Comparison of ENCODE assay signal across 30 cellular contexts in the genomic region with DNA sequence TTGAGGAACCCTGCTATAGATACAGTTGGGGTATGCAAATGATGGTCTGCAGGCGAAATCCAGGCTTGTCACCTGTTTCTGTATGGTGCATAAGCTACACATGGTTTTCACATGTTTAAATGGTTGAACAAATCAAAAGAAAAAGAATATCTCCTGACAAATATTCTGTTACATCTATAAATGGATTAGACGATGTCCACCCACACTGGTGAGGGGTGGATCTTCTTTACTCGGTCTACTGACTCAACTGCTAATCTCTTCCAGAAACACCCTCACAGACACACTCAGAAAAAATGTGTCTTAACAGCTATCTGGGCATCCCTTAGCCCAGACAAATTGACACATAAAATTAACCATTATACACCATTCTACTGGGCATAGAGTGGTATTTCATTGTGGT. TPM values are rescaled to one million over a fixed set of nuclear protein-coding genes. Genes with fewer than 3 reads are reported as not detected.
"Had no signal": no experiment of that assay in that cellular context is flagged by ENCODE, and none has a peak within 500 bp of the region (broad histone marks: within the 10 kb centered on the region; RNA-seq: fewer than 3 reads in every experiment).

No MANE protein-coding gene starts in this region.

- DNase-seq: dorsolateral prefrontal cortex; effector CD4-positive, alpha-beta T cell; foreskin keratinocyte; glutamatergic neuron; heart right ventricle; hippocampal formation; left cardiac atrium; left lung; mesenchymal stem cell; midbrain; naive thymus-derived CD8-positive, alpha-beta T cell; stimulated activated CD4-positive, alpha-beta T cell treated with anti-CD3 and anti-CD28 coated beads, Interleukin-2, amount 100 ng/mL, for 24 hours; stimulated activated CD4-positive, alpha-beta T cell treated with anti-CD3 and anti-CD28 coated beads, Interleukin-4, amount 100 ng/mL, for 24 hours; stimulated activated naive CD4-positive, alpha-beta T cell treated with Interleukin-2 at 50 U/mL for 16 hours; stomach; thyroid gland had no signal

- H3K79me2 ChIP-seq: parathyroid adenoma had no signal

- H2AFZ ChIP-seq: parathyroid adenoma had no signal

- H3K9ac ChIP-seq: parathyroid adenoma had no signal

- ATAC-seq: foreskin keratinocyte; gastroesophageal sphincter; heart right ventricle; left cardiac atrium; left lung; naive thymus-derived CD8-positive, alpha-beta T cell; sciatic nerve; stimulated activated effector memory CD8-positive, alpha-beta T cell treated with anti-CD3 and anti-CD28 coated beads, Interleukin-12 subunit alpha, Interleukin-12 subunit beta, amount 100 ng/mL, for 72 hours had no signal

- H3K27ac Mint-ChIP-seq: naive thymus-derived CD8-positive, alpha-beta T cell; stimulated activated effector memory CD8-positive, alpha-beta T cell treated with anti-CD3 and anti-CD28 coated beads, Interleukin-12 subunit alpha, Interleukin-12 subunit beta, amount 100 ng/mL, for 72 hours had no signal

- H3K4me1 ChIP-seq: foreskin keratinocyte, gastroesophageal sphincter, heart right ventricle, left lung, parathyroid adenoma, prostate gland, right atrium auricular region, stomach, thyroid gland had no signal

- H3K9me3 ChIP-seq: gastroesophageal sphincter, heart right ventricle, left lung, neutrophil, prostate gland, right atrium auricular region, stomach, thyroid gland had no signal

- H3K4me3 ChIP-seq: dorsolateral prefrontal cortex, gastroesophageal sphincter, heart right ventricle, left lung, prostate gland, right atrium auricular region, stomach, thyroid gland had no signal

- H3K4me3 Mint-ChIP-seq: naive thymus-derived CD8-positive, alpha-beta T cell; neural crest cell; stimulated activated effector memory CD8-positive, alpha-beta T cell treated with anti-CD3 and anti-CD28 coated beads, Interleukin-12 subunit alpha, Interleukin-12 subunit beta, amount 100 ng/mL, for 72 hours had no signal

- H3K27me3 ChIP-seq: dorsolateral prefrontal cortex, right atrium auricular region, thyroid gland had no signal

- H3K27ac ChIP-seq: foreskin keratinocyte, gastroesophageal sphincter, heart right ventricle, left lung, neutrophil, parathyroid adenoma, prostate gland, right atrium auricular region, stomach, thyroid gland had no signal

- H3K9me3 Mint-ChIP-seq: naive thymus-derived CD8-positive, alpha-beta T cell; neural crest cell; stimulated activated effector memory CD8-positive, alpha-beta T cell treated with anti-CD3 and anti-CD28 coated beads, Interleukin-12 subunit alpha, Interleukin-12 subunit beta, amount 100 ng/mL, for 72 hours had no signal

- H3K4me1 Mint-ChIP-seq: naive thymus-derived CD8-positive, alpha-beta T cell; stimulated activated effector memory CD8-positive, alpha-beta T cell treated with anti-CD3 and anti-CD28 coated beads, Interleukin-12 subunit alpha, Interleukin-12 subunit beta, amount 100 ng/mL, for 72 hours had no signal

- H3K36me3 Mint-ChIP-seq: naive thymus-derived CD8-positive, alpha-beta T cell; stimulated activated effector memory CD8-positive, alpha-beta T cell treated with anti-CD3 and anti-CD28 coated beads, Interleukin-12 subunit alpha, Interleukin-12 subunit beta, amount 100 ng/mL, for 72 hours had no signal

- H3K36me3 ChIP-seq: gastroesophageal sphincter, heart right ventricle, left lung, neutrophil, prostate gland, right atrium auricular region, stomach, thyroid gland had no signal

RNA-seq across cellular contexts. Expression of a gene that starts 25.7 kb away (rescaled TPM):
- total RNA-seq: fibroblast of lung; foreskin keratinocyte; left cardiac atrium; left lung; lower leg skin; lung microvascular endothelial cell; naive thymus-derived CD8-positive, alpha-beta T cell; omental fat pad; sciatic nerve; subcutaneous adipose tissue; thyroid gland had no signal
- polyA plus RNA-seq: esophagus; fibroblast of lung; foreskin keratinocyte; naive thymus-derived CD8-positive, alpha-beta T cell had no signal
